ENCODE assay signal across 18 cellular contexts in the genomic region with DNA sequence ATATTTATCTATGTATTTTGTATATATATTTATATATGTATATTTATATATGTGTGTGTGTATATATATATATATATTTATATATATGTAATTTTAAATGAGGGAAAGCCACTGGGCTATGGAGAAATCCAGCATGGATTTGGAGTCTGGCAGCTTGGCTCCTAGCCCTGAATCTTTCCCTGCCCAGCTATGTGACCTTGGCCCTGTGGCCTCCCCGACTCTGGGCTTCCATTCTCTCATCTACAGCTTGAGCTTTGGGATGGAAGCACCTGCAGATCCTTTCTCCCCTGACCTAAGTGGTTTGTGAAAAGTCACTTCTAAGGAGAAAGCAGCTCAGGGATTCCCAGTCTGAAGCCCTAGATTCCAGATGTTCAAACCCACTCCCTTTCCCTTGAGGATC.
"Had no signal": no experiment of that assay in that cellular context is flagged by ENCODE, and none has a peak within 500 bp of the region (broad histone marks: within the 10 kb centered on the region; RNA-seq: fewer than 3 reads in every experiment).

No MANE protein-coding gene starts in this region.

- H3K27ac Mint-ChIP-seq: activated naive CD4-positive, alpha-beta T cell treated with anti-CD3 and anti-CD28 coated beads for 36 hours; activated naive CD8-positive, alpha-beta T cell treated with anti-CD3 and anti-CD28 coated beads for 36 hours; T-cell had no signal

- H3K4me1 Mint-ChIP-seq: naive B cell had no signal

- H3K36me3 Mint-ChIP-seq: activated naive CD8-positive, alpha-beta T cell treated with anti-CD3 and anti-CD28 coated beads for 36 hours; mesothelial cell of epicardium; naive B cell; T-cell had no signal

- H3K27me3 Mint-ChIP-seq: activated naive CD8-positive, alpha-beta T cell treated with anti-CD3 and anti-CD28 coated beads for 36 hours had no signal

- H3K4me3 Mint-ChIP-seq: activated naive CD4-positive, alpha-beta T cell treated with anti-CD3 and anti-CD28 coated beads for 36 hours; activated naive CD8-positive, alpha-beta T cell treated with anti-CD3 and anti-CD28 coated beads for 36 hours; mesothelial cell of epicardium; T-cell had no signal

- DNase-seq: activated CD4-positive, alpha-beta T cell treated with anti-CD3 and anti-CD28 coated beads for 4 hours; activated CD4-positive, alpha-beta T cell treated with anti-CD3 and anti-CD28 coated beads, Interleukin-2, amount 50 U/mL, for 48 hours; activated CD8-positive, alpha-beta memory T cell treated with anti-CD3 and anti-CD28 coated beads for 24 hours; activated effector memory CD4-positive, alpha-beta T cell treated with Interleukin-2 at 50 U/mL for 16 hours; activated naive CD4-positive, alpha-beta T cell treated with anti-CD3 and anti-CD28 coated beads for 36 hours; activated naive CD8-positive, alpha-beta T cell treated with anti-CD3 and anti-CD28 coated beads for 36 hours; central memory CD4-positive, alpha-beta T cell; head of caudate nucleus; hypothalamus; naive B cell; psoas muscle; spleen; stimulated activated CD4-positive, alpha-beta T cell treated with anti-CD3 and anti-CD28 coated beads, Interleukin-2, amount 100 ng/mL, for 48 hours; stimulated activated naive CD8-positive, alpha-beta T cell treated with anti-CD3 and anti-CD28 coated beads, Interleukin-15, Interleukin-2, amounts not matched to agents 100 U/mL and 50 U/mL, for 24 hours; T-cell; testis; transverse colon had no signal

- H3K9me3 Mint-ChIP-seq: activated naive CD4-positive, alpha-beta T cell treated with anti-CD3 and anti-CD28 coated beads for 36 hours; activated naive CD8-positive, alpha-beta T cell treated with anti-CD3 and anti-CD28 coated beads for 36 hours; mesothelial cell of epicardium; T-cell had no signal

- ATAC-seq: psoas muscle; stimulated activated naive CD8-positive, alpha-beta T cell treated with anti-CD3 and anti-CD28 coated beads, Interleukin-15, Interleukin-2, amounts not matched to agents 100 U/mL and 50 U/mL, for 24 hours; T-cell had no signal
